In the genomic region with DNA sequence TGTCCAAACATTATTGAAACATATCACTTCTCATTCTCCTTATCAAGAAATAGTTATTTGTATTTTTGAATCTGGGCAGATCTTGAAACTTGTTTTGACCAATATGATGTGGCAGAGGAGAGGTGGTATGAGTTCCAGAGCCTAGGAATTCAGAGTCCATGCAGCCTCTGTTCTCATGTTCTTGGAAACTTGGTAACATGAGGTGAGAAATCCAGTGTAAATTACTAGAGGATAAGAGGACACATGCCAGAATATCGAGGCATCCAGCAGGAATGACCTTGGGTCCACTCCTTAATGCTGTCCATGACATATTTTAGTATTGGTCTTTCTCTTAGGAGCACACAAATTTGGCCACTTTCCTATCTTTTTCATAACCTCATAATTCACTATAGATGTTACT, we compare ENCODE assay signal across 31 cellular contexts.
"Had no signal": no experiment of that assay in that cellular context is flagged by ENCODE, and none has a peak within 500 bp of the region (broad histone marks: within the 10 kb centered on the region; RNA-seq: fewer than 3 reads in every experiment).

No MANE protein-coding gene starts in this region.

- H3K4me1 ChIP-seq: esophagus muscularis mucosa, foreskin keratinocyte, gastrocnemius medialis, heart left ventricle had no signal

- H3K27ac ChIP-seq: brain microvascular endothelial cell, coronary artery, dorsolateral prefrontal cortex, esophagus muscularis mucosa, foreskin keratinocyte, gastrocnemius medialis, heart left ventricle, WERI-Rb-1 had no signal

- DNase-seq: activated B cell treated with CpG ODN at 0.5 μM for 24 hours; activated CD4-positive, alpha-beta T cell treated with anti-CD3 and anti-CD28 coated beads for 48 hours; activated CD4-positive, alpha-beta T cell treated with anti-CD3 and anti-CD28 coated beads, Interleukin-2, amount 50 U/mL, for 1 hour; activated CD4-positive, alpha-beta T cell treated with anti-CD3 and anti-CD28 coated beads, Interleukin-2, amount 50 U/mL, for 48 hours; activated CD8-positive, alpha-beta memory T cell treated with anti-CD3 and anti-CD28 coated beads for 24 hours; activated CD8-positive, alpha-beta T cell treated with anti-CD3 and anti-CD28 coated beads for 36 hours; activated effector memory CD4-positive, alpha-beta T cell treated with Interleukin-2 at 50 U/mL for 16 hours; activated gamma-delta T cell treated with Interleukin-2 at 50 U/mL for 16 hours; activated naive CD4-positive, alpha-beta T cell treated with anti-CD3 and anti-CD28 coated beads, Interleukin-2, amount 50 U/mL, for 16 hours; activated naive CD4-positive, alpha-beta T cell treated with Interleukin-2 at 50 U/mL for 16 hours; activated T-cell treated with anti-CD3 and anti-CD28 coated beads, Interleukin-2, amount 50 U/mL, for 4 hours; amniotic stem cell; anterior cingulate cortex; brain microvascular endothelial cell; dorsolateral prefrontal cortex; effector memory CD4-positive, alpha-beta T cell; endodermal cell; erythroblast; foreskin keratinocyte; gastrocnemius medialis; glutamatergic neuron; heart left ventricle; T-helper 17 cell; T1000; WERI-Rb-1 had no signal

- FAIRE-seq: astrocyte, bronchial epithelial cell had no signal

- H3K36me3 ChIP-seq: brain microvascular endothelial cell, esophagus muscularis mucosa, gastrocnemius medialis, heart left ventricle, WERI-Rb-1 had no signal

- H3K4me3 ChIP-seq: coronary artery, dorsolateral prefrontal cortex, esophagus muscularis mucosa, gastrocnemius medialis, heart left ventricle had no signal

- H3K27me3 ChIP-seq: brain microvascular endothelial cell, dorsolateral prefrontal cortex, esophagus muscularis mucosa, foreskin keratinocyte, gastrocnemius medialis, heart left ventricle had no signal

- ATAC-seq: activated CD4-positive, CD25-positive, alpha-beta regulatory T cell treated with anti-CD3 and anti-CD28 coated beads, Interleukin-2, amount 50 U/mL, for 24 hours; activated CD8-positive, alpha-beta T cell treated with anti-CD3 and anti-CD28 coated beads for 36 hours; activated T-cell treated with anti-CD3 and anti-CD28 coated beads, Interleukin-2, amount 50 U/mL, for 4 hours; activated T-helper 17 cell treated with anti-CD3 and anti-CD28 coated beads, Interleukin-2, amount 50 U/mL, for 72 hours; foreskin keratinocyte; gastrocnemius medialis; heart left ventricle; T-helper 17 cell had no signal

- H3K9me3 ChIP-seq: gastrocnemius medialis had no signal
